22 cellular contexts compared by ENCODE assay signal in the genomic region with DNA sequence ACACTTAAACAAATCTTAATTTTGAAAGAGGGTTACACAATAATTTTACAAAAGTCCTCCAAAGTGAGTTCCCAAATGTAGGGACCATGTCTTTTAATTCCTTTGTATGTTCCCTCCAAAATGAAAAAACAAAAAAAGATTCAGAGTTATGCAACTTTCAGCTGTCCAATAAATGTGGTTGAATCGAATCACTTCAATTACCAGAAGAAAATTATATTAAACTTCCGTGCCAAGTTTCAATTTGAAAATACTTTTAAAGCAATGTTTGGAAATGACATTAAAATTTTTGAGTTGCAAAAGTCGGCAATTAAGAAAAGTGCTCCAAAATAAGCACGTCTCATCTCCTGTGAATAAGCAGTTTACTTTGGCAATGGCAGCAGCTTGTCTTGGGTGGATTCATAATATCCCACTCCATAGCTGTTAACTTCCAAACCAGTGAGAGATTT.
DNase-seq lines count a peak whose midpoint lies in the region; ATAC-seq and TF ChIP-seq lines count a peak whose summit lies in the region.
"Had no signal": no experiment of that assay in that cellular context is flagged by ENCODE, and none has a peak within 500 bp of the region (broad histone marks: within the 10 kb centered on the region; RNA-seq: fewer than 3 reads in every experiment).

No MANE protein-coding gene starts in this region.

- H3K36me3 Mint-ChIP-seq in nephron (ENCODE audit: low read depth): no peaks in the 10 kb centered on the region
- H3K36me3 Mint-ChIP-seq: naive thymus-derived CD8-positive, alpha-beta T cell had no signal

- peaks cover 9% of the 10 kb centered on the region for H3K4me1 Mint-ChIP-seq in nephron

- no peaks in the 10 kb centered on the region for H3K4me1 ChIP-seq in fibroblast of lung (ENCODE audit: control insufficient read depth, extremely low read depth, insufficient read depth, low read length)
- no peaks in the 10 kb centered on the region for H3K4me1 ChIP-seq in colonic mucosa
- H3K4me1 ChIP-seq: HAP-1, vagina had no signal

- H3K36me3 ChIP-seq in fibroblast of lung (ENCODE audit: control insufficient read depth, insufficient read depth, low read length) (no peaks in the 10 kb centered on the region), colonic mucosa (no peaks in the 10 kb centered on the region)
- H3K36me3 ChIP-seq: HAP-1, vagina had no signal

- no peaks in the 10 kb centered on the region for H4K20me1 ChIP-seq in fibroblast of lung (ENCODE audit: control insufficient read depth, extremely low read depth, insufficient read depth, low read length)

- no peaks in the 10 kb centered on the region for H3K27me3 Mint-ChIP-seq in nephron (ENCODE audit: low read depth)
- H3K27me3 Mint-ChIP-seq: naive thymus-derived CD8-positive, alpha-beta T cell had no signal

- H3K9me3 ChIP-seq in fibroblast of lung (ENCODE audit: control insufficient read depth, insufficient read depth, low read depth, low read length): no peaks in the 10 kb centered on the region
- H3K9me3 ChIP-seq in colonic mucosa: no peaks in the 10 kb centered on the region
- H3K9me3 ChIP-seq: HAP-1, vagina had no signal

- H2AFZ ChIP-seq in fibroblast of lung (ENCODE audit: low read length): no peak overlapping the region
- H2AFZ ChIP-seq: PC-9 had no signal

- no peak overlapping the region for H3K9ac ChIP-seq in fibroblast of lung (ENCODE audit: insufficient read depth, low read length)
- H3K9ac ChIP-seq in colonic mucosa (ENCODE audit: low read depth in 2 of 2, low read length in 2 of 2): no peak overlapping the region

- no peak overlapping the region for H3K4me3 Mint-ChIP-seq in nephron
- H3K4me3 Mint-ChIP-seq: naive thymus-derived CD8-positive, alpha-beta T cell had no signal

- intact Hi-C loops in colonic mucosa (cut with DNase I): no loop called here

- H3K4me2 ChIP-seq in fibroblast of lung (ENCODE audit: extremely low read depth, insufficient read depth, low read length): no peak overlapping the region
- H3K4me2 ChIP-seq: PC-9 had no signal

- H3K27ac ChIP-seq in fibroblast of lung (ENCODE audit: insufficient read depth, low read length) (no peak overlapping the region), colonic mucosa (no peak overlapping the region)
- H3K27ac ChIP-seq: HL-60, PC-9, vagina had no signal

- no peaks in the 10 kb centered on the region for H3K9me3 Mint-ChIP-seq in nephron
- H3K9me3 Mint-ChIP-seq: naive thymus-derived CD8-positive, alpha-beta T cell had no signal

- TF ChIP-seq CTCF in AG10803 (conservative IDR thresholded peaks at IDR 0.05; ENCODE audit: low read length) (no peak), fibroblast of lung (conservative IDR thresholded peaks at IDR 0.05 in 1 of 2, IDR thresholded peaks at IDR 0.05 in 1 of 2; ENCODE audit: low read depth in 1 of 2, low read length in 2 of 2) (no peak), nephron (IDR thresholded peaks at IDR 0.05; ENCODE audit: unreplicated experiment in 3 of 3) (no peak), colonic mucosa (IDR thresholded peaks at IDR 0.05) (no peak)

- peak overlapping the region in 2 of 3 experiments; percentile 29 to 34 for H3K27ac Mint-ChIP-seq in nephron
- H3K27ac Mint-ChIP-seq: naive thymus-derived CD8-positive, alpha-beta T cell had no signal

- H3K4me3 ChIP-seq in AG10803 (ENCODE audit: low read length): no peak overlapping the region
- no peak overlapping the region for H3K4me3 ChIP-seq in fibroblast of lung (replicated peaks in 1 of 4; ENCODE audit: control extremely low read depth in 1 of 4, insufficient read depth in 1 of 4, low read depth in 3 of 4, low read length in 4 of 4)
- no peak overlapping the region for H3K4me3 ChIP-seq in colonic mucosa
- H3K4me3 ChIP-seq: HAP-1, PC-9, vagina had no signal

- H3K79me2 ChIP-seq in fibroblast of lung (ENCODE audit: control insufficient read depth, insufficient read depth, low read length): no peaks in the 10 kb centered on the region

- ATAC-seq in HG02678 (IDR thresholded peaks at IDR 0.05; ENCODE audit: unreplicated experiment) (no peak), GM21723 (IDR thresholded peaks at IDR 0.05; ENCODE audit: unreplicated experiment) (no peak)
- ATAC-seq: naive thymus-derived CD8-positive, alpha-beta T cell had no signal

- H3K27me3 ChIP-seq in fibroblast of lung (ENCODE audit: control insufficient read depth, insufficient read depth, low read length) (no peaks in the 10 kb centered on the region), colonic mucosa (no peaks in the 10 kb centered on the region)
- H3K27me3 ChIP-seq: vagina had no signal

- peak; percentile 86 for DNase-seq in AG10803 (ENCODE audit: low read depth)
- peak; percentile 52 for DNase-seq in LHCN-M2 (ENCODE audit: low read depth)
- peak; percentile 5 to 30 for DNase-seq in fibroblast of lung (ENCODE audit: low read depth in 2 of 2)
- DNase-seq in colonic mucosa: no peak
- DNase-seq in HCEC 1CT: no peak
- DNase-seq: activated CD4-positive, alpha-beta T cell treated with anti-CD3 and anti-CD28 coated beads for 4 hours; activated naive CD4-positive, alpha-beta T cell treated with Interleukin-2 at 50 U/mL for 16 hours; AML-193; IMR-90; naive thymus-derived CD8-positive, alpha-beta T cell; NCI-H2081 treated with DMSO at 0.1 percent for 48 hours; NCI-H510A treated with DMSO at 0.1 percent for 48 hours; PC-9; posterior cingulate gyrus; stimulated activated CD4-positive, alpha-beta T cell treated with anti-CD3 and anti-CD28 coated beads, Interleukin-4, amount 100 ng/mL, for 4 hours; T1000 had no signal

Comparison
In these comparisons a context has a peak if more than half of its experiments do, and no peak if none do; other contexts are left out.
1. DNase-seq: peak in AG10803 (single experiment), LHCN-M2 (single experiment) and fibroblast of lung (2 of 2); none in colonic mucosa (single experiment) and HCEC 1CT (single experiment).